Comparison of ENCODE assay signal across 8 cellular contexts in the genomic region with DNA sequence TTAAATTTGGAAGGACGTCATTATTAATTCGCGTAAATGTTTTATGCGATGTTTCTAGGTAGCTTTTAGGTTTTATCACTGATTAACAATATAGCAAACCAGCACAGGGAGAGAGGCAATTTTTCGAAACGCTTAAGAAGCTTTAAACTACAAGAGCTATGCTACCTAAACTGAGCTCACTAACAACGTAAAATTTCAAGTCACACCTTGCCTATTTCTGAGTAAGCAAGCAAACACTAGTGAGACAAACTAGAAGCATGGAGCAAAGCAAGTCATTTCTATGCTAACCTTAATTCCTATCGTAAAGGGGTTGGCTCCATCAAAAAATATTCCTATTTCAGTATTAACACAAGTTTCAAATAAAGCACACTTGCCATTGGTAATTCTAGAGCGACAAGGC. TPM values are rescaled to one million over a fixed set of nuclear protein-coding genes. Genes with fewer than 3 reads are reported as not detected.
DNase-seq lines count a peak whose midpoint lies in the region; ATAC-seq and TF ChIP-seq lines count a peak whose summit lies in the region.

No MANE protein-coding gene starts in this region.

- H3K9ac ChIP-seq in BLaER1 (peak overlapping the region; percentile 96), colonic mucosa (ENCODE audit: low read depth in 2 of 2, low read length in 2 of 2) (peak overlapping the region; percentile 87 to 99)

- no peak overlapping the region for H3K27ac ChIP-seq in BLaER1
- H3K27ac ChIP-seq in colonic mucosa, result peak overlapping the region; percentile 86

- no peak for ATAC-seq in natural killer cell treated with Interleukin-12 subunit alpha and Interleukin-12 subunit beta and Interleukin-15 and Interleukin-18, amount 100 ng/mL, for 72 hours

- peak overlapping the region; percentile 98 for H3K4me3 ChIP-seq in BLaER1
- H3K4me3 ChIP-seq in LNCaP clone FGC (ENCODE audit: low read depth, low read length), result peak overlapping the region; percentile 71
- peak overlapping the region; percentile 81 for H3K4me3 ChIP-seq in colonic mucosa

- no peaks in the 10 kb centered on the region for H3K27me3 Mint-ChIP-seq in natural killer cell treated with Interleukin-12 subunit alpha and Interleukin-12 subunit beta and Interleukin-15 and Interleukin-18, amount 100 ng/mL, for 72 hours

- peaks cover 24 to 37% of the 10 kb centered on the region in 2 donors for H3K4me1 Mint-ChIP-seq in natural killer cell treated with Interleukin-12 subunit alpha and Interleukin-12 subunit beta and Interleukin-15 and Interleukin-18, amount 100 ng/mL, for 72 hours (ENCODE audit: low read depth in 2 of 2)

- no peaks in the 10 kb centered on the region for H3K36me3 Mint-ChIP-seq in natural killer cell treated with Interleukin-12 subunit alpha and Interleukin-12 subunit beta and Interleukin-15 and Interleukin-18, amount 100 ng/mL, for 72 hours

- H3K9me3 Mint-ChIP-seq in natural killer cell treated with Interleukin-12 subunit alpha and Interleukin-12 subunit beta and Interleukin-15 and Interleukin-18, amount 100 ng/mL, for 72 hours, result no peaks in the 10 kb centered on the region

- H3K27me3 ChIP-seq in BLaER1 (no peaks in the 10 kb centered on the region), colonic mucosa (no peaks in the 10 kb centered on the region)

- H3K36me3 ChIP-seq in BLaER1, result no peaks in the 10 kb centered on the region
- no peaks in the 10 kb centered on the region for H3K36me3 ChIP-seq in colonic mucosa

- peak overlapping the region; percentile 82 for H3K4me2 ChIP-seq in BLaER1

- peaks cover 7% of the 10 kb centered on the region; the same call in 1 of the 2 replicates for H3K9me3 ChIP-seq in BLaER1
- H3K9me3 ChIP-seq in colonic mucosa, result no peaks in the 10 kb centered on the region

- peak overlapping the region; percentile 83 for H3K4me3 Mint-ChIP-seq in natural killer cell treated with Interleukin-12 subunit alpha and Interleukin-12 subunit beta and Interleukin-15 and Interleukin-18, amount 100 ng/mL, for 72 hours

- intact Hi-C loops in colonic mucosa (cut with DNase I), result no loop called here

- DNase-seq in LNCaP clone FGC (ENCODE audit: low read depth) (no peak), colonic mucosa (no peak), amniotic stem cell (lab: John Stamatoyannopoulos, UW) (no peak), COLO668 (lab: John Stamatoyannopoulos, UW; ENCODE audit: unreplicated experiment) (no peak), HPDE6-E6E7 (ENCODE audit: extremely low spot score) (no peak), NCI-H226 (no peak)
- no peak for DNase-seq in natural killer cell treated with Interleukin-12 subunit alpha and Interleukin-12 subunit beta and Interleukin-15 and Interleukin-18, amount 100 ng/mL, for 72 hours (ENCODE audit: low spot score)

- H3K4me1 ChIP-seq in BLaER1 (peaks cover 41% of the 10 kb centered on the region), colonic mucosa (no peaks in the 10 kb centered on the region)

- TF ChIP-seq CTCF in LNCaP clone FGC (IDR thresholded peaks at IDR 0.05; ENCODE audit: control insufficient read depth, extremely low read depth, insufficient read depth) (no peak), colonic mucosa (IDR thresholded peaks at IDR 0.05) (no peak)

- peak overlapping the region; percentile 29 to 86 for H3K27ac Mint-ChIP-seq in natural killer cell treated with Interleukin-12 subunit alpha and Interleukin-12 subunit beta and Interleukin-15 and Interleukin-18, amount 100 ng/mL, for 72 hours

- peaks cover 13% of the 10 kb centered on the region; the same call in 1 of the 2 replicates for H4K20me1 ChIP-seq in BLaER1

RNA-seq across cellular contexts. Expression of a gene that starts 1.2 kb away (rescaled TPM):
- total RNA-seq in colonic mucosa, result 10 to 100 TPM; 38.2 to 38.5 TPM
- total RNA-seq in natural killer cell treated with Interleukin-12 subunit alpha and Interleukin-12 subunit beta and Interleukin-15 and Interleukin-18, amount 100 ng/mL, for 72 hours, result 10 to 100 TPM; 71.5 to 80.7 TPM
